Comparison of ENCODE assay signal across 17 cellular contexts in the genomic region with DNA sequence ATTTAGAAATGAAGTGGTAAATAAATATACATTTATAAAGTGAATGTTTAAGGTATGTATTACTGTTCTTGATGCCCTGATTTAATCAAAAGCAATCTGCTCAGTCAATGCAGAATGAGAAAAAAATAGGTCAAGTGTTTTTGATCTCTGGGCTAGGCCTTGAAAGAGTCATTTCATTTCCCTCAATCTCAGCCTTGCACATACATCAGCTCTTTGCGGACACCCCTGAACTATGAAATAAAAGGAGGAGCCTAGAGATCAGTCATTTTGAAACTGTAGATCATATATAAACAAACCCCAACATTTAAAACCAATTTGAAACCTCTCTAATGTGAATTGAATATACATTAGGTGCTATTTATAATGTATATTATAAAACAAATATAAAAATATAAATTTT. TPM values are rescaled to one million over a fixed set of nuclear protein-coding genes. Genes with fewer than 3 reads are reported as not detected.
DNase-seq lines count a peak whose midpoint lies in the region; ATAC-seq and TF ChIP-seq lines count a peak whose summit lies in the region.
"Had no signal": no experiment of that assay in that cellular context is flagged by ENCODE, and none has a peak within 500 bp of the region (broad histone marks: within the 10 kb centered on the region; RNA-seq: fewer than 3 reads in every experiment).

No MANE protein-coding gene starts in this region.

- no peaks in the 10 kb centered on the region for H3K4me1 ChIP-seq in colonic mucosa

- no peaks in the 10 kb centered on the region for H3K27me3 ChIP-seq in CD4-positive, alpha-beta T cell (ENCODE audit: control insufficient read depth, insufficient read depth, low read length)
- H3K27me3 ChIP-seq in colonic mucosa = no peaks in the 10 kb centered on the region

- intact Hi-C loops in CD4-positive, alpha-beta T cell (cut with DNase I, micrococcal nuclease) = no loop called here
- intact Hi-C loops in colonic mucosa (cut with DNase I) = no loop called here
- intact Hi-C loops in left colon (cut with DNase I, micrococcal nuclease) = no loop called here

- CTCF ChIA-PET in activated CD8-positive, alpha-beta memory T cell treated with anti-CD3 and anti-CD28 coated beads, Interleukin-2, amount 10 ng/mL, durations not matched to agents 7 days and 5 days (lab: Charles Lee) = no interaction called here
- CTCF ChIA-PET in CD4-positive, alpha-beta T cell (lab: Charles Lee) = no interaction called here

- H3K27ac ChIP-seq in CD4-positive, alpha-beta T cell (ENCODE audit: low read depth, low read length) = no peak overlapping the region
- H3K27ac ChIP-seq in colonic mucosa = no peak overlapping the region

- H3K36me3 Mint-ChIP-seq in activated CD8-positive, alpha-beta memory T cell treated with anti-CD3 and anti-CD28 coated beads, Interleukin-2, amount 10 ng/mL, durations not matched to agents 7 days and 5 days = peaks cover 18% of the 10 kb centered on the region
- H3K36me3 Mint-ChIP-seq in CD4-positive, alpha-beta T cell (ENCODE audit: low read depth) = peaks cover 89% of the 10 kb centered on the region
- peaks cover 90% of the 10 kb centered on the region for H3K36me3 Mint-ChIP-seq in activated T-helper 17 cell treated with anti-CD3 and anti-CD28 coated beads, Interleukin-2, amount 50 U/mL, for 72 hours (ENCODE audit: low read depth)

- POLR2A ChIA-PET in CD4-positive, alpha-beta T cell (lab: Charles Lee) = no interaction called here

- no peak overlapping the region for H3K4me3 Mint-ChIP-seq in activated CD8-positive, alpha-beta memory T cell treated with anti-CD3 and anti-CD28 coated beads, Interleukin-2, amount 10 ng/mL, durations not matched to agents 7 days and 5 days
- H3K4me3 Mint-ChIP-seq in CD4-positive, alpha-beta T cell = no peak overlapping the region
- H3K4me3 Mint-ChIP-seq in activated T-helper 17 cell treated with anti-CD3 and anti-CD28 coated beads, Interleukin-2, amount 50 U/mL, for 72 hours = peak overlapping the region; percentile 12
- H3K4me3 Mint-ChIP-seq: B cell; CD8-positive, alpha-beta T cell had no signal

- no peak overlapping the region for H3K27ac Mint-ChIP-seq in activated CD8-positive, alpha-beta memory T cell treated with anti-CD3 and anti-CD28 coated beads, Interleukin-2, amount 10 ng/mL, durations not matched to agents 7 days and 5 days
- peak overlapping the region; percentile 13 for H3K27ac Mint-ChIP-seq in CD4-positive, alpha-beta T cell
- peak overlapping the region; percentile 81 for H3K27ac Mint-ChIP-seq in activated T-helper 17 cell treated with anti-CD3 and anti-CD28 coated beads, Interleukin-2, amount 50 U/mL, for 72 hours
- H3K27ac Mint-ChIP-seq: B cell; CD8-positive, alpha-beta T cell had no signal

- H3K9ac ChIP-seq in colonic mucosa (ENCODE audit: low read depth in 2 of 2, low read length in 2 of 2) = no peak overlapping the region

- no peaks in the 10 kb centered on the region for H3K27me3 Mint-ChIP-seq in activated CD8-positive, alpha-beta memory T cell treated with anti-CD3 and anti-CD28 coated beads, Interleukin-2, amount 10 ng/mL, durations not matched to agents 7 days and 5 days
- no peaks in the 10 kb centered on the region for H3K27me3 Mint-ChIP-seq in CD4-positive, alpha-beta T cell
- H3K27me3 Mint-ChIP-seq in activated T-helper 17 cell treated with anti-CD3 and anti-CD28 coated beads, Interleukin-2, amount 50 U/mL, for 72 hours = no peaks in the 10 kb centered on the region
- H3K27me3 Mint-ChIP-seq: B cell had no signal

- H3K9me3 ChIP-seq in CD4-positive, alpha-beta T cell (ENCODE audit: control insufficient read depth, low read length) = no peaks in the 10 kb centered on the region
- no peaks in the 10 kb centered on the region for H3K9me3 ChIP-seq in colonic mucosa
- H3K9me3 ChIP-seq: HAP-1 had no signal

- peaks cover 4% of the 10 kb centered on the region for H3K4me1 Mint-ChIP-seq in activated CD8-positive, alpha-beta memory T cell treated with anti-CD3 and anti-CD28 coated beads, Interleukin-2, amount 10 ng/mL, durations not matched to agents 7 days and 5 days
- no peaks in the 10 kb centered on the region for H3K4me1 Mint-ChIP-seq in CD4-positive, alpha-beta T cell (ENCODE audit: low read depth)
- peaks cover 11% of the 10 kb centered on the region for H3K4me1 Mint-ChIP-seq in activated T-helper 17 cell treated with anti-CD3 and anti-CD28 coated beads, Interleukin-2, amount 50 U/mL, for 72 hours
- H3K4me1 Mint-ChIP-seq: B cell had no signal

- DNase-seq in activated CD8-positive, alpha-beta memory T cell treated with anti-CD3 and anti-CD28 coated beads, Interleukin-2, amount 10 ng/mL, durations not matched to agents 7 days and 5 days = no peak
- no peak for DNase-seq in activated CD8-positive, alpha-beta memory T cell treated with anti-CD3 and anti-CD28 coated beads, Interleukin-2, amount 50 U/mL, for 48 hours
- no peak for DNase-seq in CD4-positive, alpha-beta T cell
- DNase-seq in colonic mucosa = no peak
- DNase-seq in left colon = no peak
- DNase-seq: C1 segment of cervical spinal cord; CD8-positive, alpha-beta T cell; COR-L47; DMS153; DMS79 treated with DMSO at 0.1 percent for 48 hours; EL; GOT3 had no signal

- H3K4me3 ChIP-seq in colonic mucosa = no peak overlapping the region
- H3K4me3 ChIP-seq: HAP-1 had no signal

- H3K9me3 Mint-ChIP-seq in activated CD8-positive, alpha-beta memory T cell treated with anti-CD3 and anti-CD28 coated beads, Interleukin-2, amount 10 ng/mL, durations not matched to agents 7 days and 5 days (ENCODE audit: low read depth) = no peaks in the 10 kb centered on the region
- no peaks in the 10 kb centered on the region for H3K9me3 Mint-ChIP-seq in CD4-positive, alpha-beta T cell
- H3K9me3 Mint-ChIP-seq in activated T-helper 17 cell treated with anti-CD3 and anti-CD28 coated beads, Interleukin-2, amount 50 U/mL, for 72 hours = no peaks in the 10 kb centered on the region
- H3K9me3 Mint-ChIP-seq: CD8-positive, alpha-beta T cell had no signal

- H3K36me3 ChIP-seq in colonic mucosa = no peaks in the 10 kb centered on the region

- ATAC-seq in activated CD8-positive, alpha-beta memory T cell treated with anti-CD3 and anti-CD28 coated beads, Interleukin-2, amount 10 ng/mL, durations not matched to agents 7 days and 5 days = peak; percentile 84
- ATAC-seq in CD4-positive, alpha-beta T cell (ENCODE audit: poor library complexity) = peak; percentile 51
- peak; percentile 96 for ATAC-seq in activated T-helper 17 cell treated with anti-CD3 and anti-CD28 coated beads, Interleukin-2, amount 50 U/mL, for 72 hours (replicated peaks)
- ATAC-seq in left colon (no peak), GM19023 (IDR thresholded peaks at IDR 0.05; ENCODE audit: unreplicated experiment) (no peak)
- ATAC-seq: CD8-positive, alpha-beta T cell; HepG2 had no signal

- no peak for TF ChIP-seq CTCF in CD4-positive, alpha-beta T cell (IDR thresholded peaks at IDR 0.05)
- no peak for TF ChIP-seq CTCF in colonic mucosa (IDR thresholded peaks at IDR 0.05)

RNA-seq across cellular contexts. Expression of a gene that starts 42.5 kb away (rescaled TPM):
- total RNA-seq in activated CD8-positive, alpha-beta memory T cell treated with anti-CD3 and anti-CD28 coated beads, Interleukin-2, amount 10 ng/mL, durations not matched to agents 7 days and 5 days = 10 to 100 TPM; 14.7 to 15.4 TPM
- 10 to 100 TPM; 20.1 to 20.2 TPM for total RNA-seq in CD4-positive, alpha-beta T cell
- total RNA-seq in activated T-helper 17 cell treated with anti-CD3 and anti-CD28 coated beads, Interleukin-2, amount 50 U/mL, for 72 hours = 10 to 100 TPM; 18.3 to 20.5 TPM
- total RNA-seq in colonic mucosa (10 to 100 TPM; 13.6 to 20.8 TPM), left colon (10 to 100 TPM; 17.9 to 19.5 TPM)

RNA-seq across cellular contexts. Expression of a gene that starts 42.7 kb away (rescaled TPM):
- 10 to 100 TPM; 15.0 to 26.0 TPM for total RNA-seq in activated CD8-positive, alpha-beta memory T cell treated with anti-CD3 and anti-CD28 coated beads, Interleukin-2, amount 10 ng/mL, durations not matched to agents 7 days and 5 days
- total RNA-seq in CD4-positive, alpha-beta T cell = 10 to 100 TPM; 10.3 to 11.9 TPM
- total RNA-seq in activated T-helper 17 cell treated with anti-CD3 and anti-CD28 coated beads, Interleukin-2, amount 50 U/mL, for 72 hours = 10 to 100 TPM in 1 of 2 donors, 1 to 10 TPM in 1; 8.8 to 19.8 TPM
- total RNA-seq in colonic mucosa (100 to 1,000 TPM; 107 to 168 TPM), left colon (100 to 1,000 TPM; 144 to 180 TPM)

Comparison
In these comparisons a context has a peak if more than half of its experiments do, and no peak if none do; other contexts are left out.
1. ATAC-seq: peak in activated CD8-positive, alpha-beta memory T cell treated with anti-CD3 and anti-CD28 coated beads, Interleukin-2, amount 10 ng/mL, durations not matched to agents 7 days and 5 days (single experiment), CD4-positive, alpha-beta T cell (single experiment) and activated T-helper 17 cell treated with anti-CD3 and anti-CD28 coated beads, Interleukin-2, amount 50 U/mL, for 72 hours (single experiment); none in left colon (single experiment) and GM19023 (single experiment).
2. RNA of a gene that starts 42.7 kb away (total RNA-seq): 144 to 180 TPM in left colon and 107 to 168 TPM in colonic mucosa; 15.0 to 26.0 TPM in activated CD8-positive, alpha-beta memory T cell treated with anti-CD3 and anti-CD28 coated beads, Interleukin-2, amount 10 ng/mL, durations not matched to agents 7 days and 5 days, 8.8 to 19.8 TPM in activated T-helper 17 cell treated with anti-CD3 and anti-CD28 coated beads, Interleukin-2, amount 50 U/mL, for 72 hours and 10.3 to 11.9 TPM in CD4-positive, alpha-beta T cell; every median in the first group is over 4 times any median in the second.